8 cellular contexts compared by ENCODE assay signal in the genomic region with DNA sequence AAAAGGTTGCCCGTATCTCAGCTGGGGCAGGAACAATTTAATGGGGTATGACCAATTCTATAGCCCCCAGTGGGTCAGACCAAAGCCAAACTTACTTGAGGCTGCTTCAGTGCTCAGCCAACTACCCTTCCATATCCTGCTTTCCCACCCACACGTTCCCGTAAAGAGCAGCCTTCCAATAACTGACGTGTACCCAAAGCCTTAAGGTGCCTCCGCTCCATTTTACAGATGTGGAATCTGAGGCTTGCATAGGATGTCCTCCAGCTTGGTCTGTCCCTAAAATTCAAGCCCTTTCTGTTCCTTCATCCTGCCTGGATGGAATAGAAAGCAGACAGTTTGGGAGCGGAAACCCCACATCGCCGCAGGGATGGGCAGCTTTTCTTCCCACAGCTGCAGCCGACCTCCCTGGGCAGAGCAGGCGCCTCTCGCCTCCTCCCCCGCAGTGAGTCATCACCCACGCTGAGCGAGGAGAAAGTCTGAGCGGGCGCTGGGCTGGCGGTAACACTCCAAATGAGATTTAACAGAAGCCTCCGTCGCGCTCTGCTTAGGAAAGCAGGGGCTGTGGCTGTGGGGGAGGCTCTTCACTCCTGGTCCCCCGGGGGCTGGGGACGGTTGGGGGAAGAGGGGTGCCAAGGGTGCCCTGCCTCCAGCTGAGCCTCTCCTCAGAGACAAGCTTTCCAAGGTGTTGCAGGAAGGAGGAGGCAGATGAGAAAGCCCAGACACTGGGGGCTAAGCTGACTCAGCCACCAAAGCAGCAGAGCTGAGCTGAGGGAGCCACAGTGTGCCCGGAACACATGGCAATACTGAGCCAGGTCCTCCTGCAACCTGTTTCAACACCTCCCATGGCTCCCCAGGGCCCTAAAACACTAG. TPM values are rescaled to one million over a fixed set of nuclear protein-coding genes. Genes with fewer than 3 reads are reported as not detected.
DNase-seq lines count a peak whose midpoint lies in the region; ATAC-seq, FAIRE-seq and TF ChIP-seq lines count a peak whose summit lies in the region.

No MANE protein-coding gene starts in this region.

- H3K4me3 ChIP-seq in AG04449 (ENCODE audit: low read depth, low read length) (peak overlapping the region; percentile 54), GM12878 (no peak overlapping the region), skeletal muscle tissue (ENCODE audit: low read length in 3 of 3) (peak overlapping the region; percentile 45 to 61 (median 46))

- no peak for TF ChIP-seq EP300 in GM12878 (IDR thresholded peaks at IDR 0.05; ENCODE audit: borderline replicate concordance in 1 of 2, control insufficient read depth in 1 of 2, low read depth in 2 of 2, low read length in 2 of 2)

- no peak for TF ChIP-seq POLR2A in GM12878 (IDR thresholded peaks at IDR 0.05; ENCODE audit: low read depth, low read length)

- no peaks in the 10 kb centered on the region for H3K9me3 ChIP-seq in T-helper 17 cell (ENCODE audit: control insufficient read depth, low read length, poor library complexity, severe bottlenecking)
- H3K9me3 ChIP-seq in GM12878 (replicated peaks; ENCODE audit: control insufficient read depth, insufficient read depth, low read length): no peaks in the 10 kb centered on the region
- H3K9me3 ChIP-seq in skeletal muscle tissue (ENCODE audit: control insufficient read depth in 3 of 3, low read length in 3 of 3): no peaks in the 10 kb centered on the region

- in situ Hi-C loops in GM12878 (cut with MboI): no loop called here

- TF ChIP-seq RAD21 in GM12878 (IDR thresholded peaks at IDR 0.05; ENCODE audit: insufficient read depth, low read depth, low read length): no peak

- H2AFZ ChIP-seq in GM12878 (ENCODE audit: control insufficient read depth, low read depth, low read length): no peak overlapping the region

- SMC1A ChIA-PET in GM12878 (lab: Charles Lee; ENCODE audit: uncharacterized antibody, unreplicated experiment): no interaction called here

- 3% methylated on average over 21 of the region's 23 CpGs for WGBS in GM12878 (ENCODE audit: insufficient coverage, insufficient replicate concordance, low lambda C conversion rate, missing lambda C conversion rate)

- H3K27ac Mint-ChIP-seq in HFFc6: peak overlapping the region; percentile 91
- H3K27ac Mint-ChIP-seq in T-helper 17 cell: no peak overlapping the region

- ATAC-seq in T-helper 17 cell (peak; percentile 65), GM12878 (peak; percentile 48; the same call in 2 of the 3 replicates), HG03460 (IDR thresholded peaks at IDR 0.05; ENCODE audit: unreplicated experiment) (no peak)

- intact Hi-C loops in GM12878 (cut with micrococcal nuclease; ENCODE audit: unreplicated experiment): no loop called here

- RAD21 ChIA-PET in GM12878 (lab: Charles Lee; ENCODE audit: unreplicated experiment): no interaction called here

- H3K27me3 ChIP-seq in GM12878 (replicated peaks in 1 of 2; ENCODE audit: control insufficient read depth in 2 of 2, insufficient read depth in 2 of 2, low read length in 1 of 2) (no peaks in the 10 kb centered on the region; a peak in 1 of 4 replicates), skeletal muscle tissue (ENCODE audit: control insufficient read depth in 3 of 3, insufficient read depth in 3 of 3, low read length in 3 of 3) (peaks cover 3 to 18% (median 3%) of the 10 kb centered on the region in 3 donors)

- H3K36me3 ChIP-seq in GM12878 (ENCODE audit: control insufficient read depth in 2 of 2, insufficient read depth in 2 of 2, low read length in 1 of 2) (no peaks in the 10 kb centered on the region), skeletal muscle tissue (ENCODE audit: control insufficient read depth in 3 of 3, insufficient read depth in 3 of 3, low read length in 3 of 3) (no peaks in the 10 kb centered on the region)

- H3K4me3 Mint-ChIP-seq in HFFc6 (peak overlapping the region; percentile 89), T-helper 17 cell (peak overlapping the region; percentile 56)

- FAIRE-seq in GM12878 (lab: Jason Lieb, UNC): no peak

- no peaks in the 10 kb centered on the region for H4K20me1 ChIP-seq in GM12878 (ENCODE audit: control insufficient read depth, insufficient read depth)

- TF ChIP-seq CTCF in AG04449 (IDR thresholded peaks at IDR 0.05; ENCODE audit: insufficient read depth, low read length, missing control alignments) (no peak), HFFc6 (IDR thresholded peaks at IDR 0.05) (no peak), GM12878 (IDR thresholded peaks at IDR 0.05 in 2 of 3, conservative IDR thresholded peaks at IDR 0.05 in 1 of 3; ENCODE audit: control insufficient read depth in 2 of 3, extremely low read depth in 1 of 3, insufficient read depth in 1 of 3, low read depth in 3 of 3, low read length in 3 of 3) (no peak)

- no peak overlapping the region for H3K4me2 ChIP-seq in GM12878 (ENCODE audit: control insufficient read depth, insufficient read depth)

- no peaks in the 10 kb centered on the region for H3K4me1 ChIP-seq in GM12878 (ENCODE audit: control insufficient read depth, insufficient read depth, low read length)
- H3K4me1 ChIP-seq in skeletal muscle tissue (ENCODE audit: control insufficient read depth in 3 of 3, insufficient read depth in 3 of 3, low read length in 3 of 3): peaks cover 4 to 15% (median 6%) of the 10 kb centered on the region in 3 donors

- no peaks in the 10 kb centered on the region for H3K9me3 Mint-ChIP-seq in HFFc6

- H3K79me2 ChIP-seq in GM12878 (ENCODE audit: control insufficient read depth, insufficient read depth, low read length): no peaks in the 10 kb centered on the region

- peak; percentile 61 for DNase-seq in AG04449 (ENCODE audit: low read depth, low spot score)
- DNase-seq in HFFc6: peak; percentile 79
- no peak for DNase-seq in T-helper 17 cell
- DNase-seq in GM12878 (ENCODE audit: low read depth, low spot score): no peak
- DNase-seq in iPS-NIHi11 (ENCODE audit: low spot score): peak; percentile 75
- no peak for DNase-seq in NAMALWA (ENCODE audit: low spot score)

- no peak overlapping the region for H3K9ac ChIP-seq in GM12878 (ENCODE audit: control insufficient read depth, insufficient read depth, low read length)
- no peak overlapping the region for H3K9ac ChIP-seq in skeletal muscle tissue (ENCODE audit: low read depth in 1 of 3, low read length in 3 of 3)

- CTCF ChIA-PET in AG04449 (lab: Yijun Ruan, JAX): interaction anchor here (0.8 to 4.0 kb wide), 7 partner anchors 7 to 237 kb away, joined by 3 to 26 read pairs (median 3); no protein-coding TSS in a partner anchor
- CTCF ChIA-PET in GM12878 (lab: Yijun Ruan, JAX): interaction anchor here (0.6 kb wide), 1 partner anchor 194 kb away, joined by 3 read pairs; no protein-coding TSS in a partner anchor

- H3K27ac ChIP-seq in GM12878 (ENCODE audit: control insufficient read depth, insufficient read depth) (no peak overlapping the region), skeletal muscle tissue (ENCODE audit: low read depth, low read length) (peak overlapping the region; percentile 60)

- H3K36me3 Mint-ChIP-seq in HFFc6 (ENCODE audit: low read depth) (no peaks in the 10 kb centered on the region), T-helper 17 cell (ENCODE audit: low read depth) (no peaks in the 10 kb centered on the region)

- H3K4me1 Mint-ChIP-seq in HFFc6 (ENCODE audit: low read depth): peaks cover 27% of the 10 kb centered on the region
- peaks cover 3% of the 10 kb centered on the region for H3K4me1 Mint-ChIP-seq in T-helper 17 cell

- H3K27me3 Mint-ChIP-seq in HFFc6 (ENCODE audit: insufficient read depth): no peaks in the 10 kb centered on the region; the same call in 1 of the 2 replicates
- no peaks in the 10 kb centered on the region for H3K27me3 Mint-ChIP-seq in T-helper 17 cell

- BruUV-seq in GM12878 (replicated peaks; lab: Mats Ljungman, UMichigan): no TSS peak

- POLR2A ChIA-PET in AG04449 (lab: Yijun Ruan, JAX) (interaction anchor here (0.6 to 1.9 kb wide), 3 partner anchors 40 to 1899 kb away, joined by 3 to 10 read pairs (median 3); no protein-coding TSS in a partner anchor), GM12878 (lab: Charles Lee) (no interaction called here)

TF ChIP-seq in GM12878, 131 proteins besides CTCF, POLR2A, EP300 and RAD21 (continues in another document):
- 0 out of 3 replicates have a peak, but pooled peaks of 1 of the 2 experiments have one; percentile 7 for TF ChIP-seq EGR1 (IDR thresholded peaks at IDR 0.05; ENCODE audit: borderline replicate concordance in 1 of 2, low read depth in 2 of 2, low read length in 2 of 2)
- TF ChIP-seq, protein P1, sequence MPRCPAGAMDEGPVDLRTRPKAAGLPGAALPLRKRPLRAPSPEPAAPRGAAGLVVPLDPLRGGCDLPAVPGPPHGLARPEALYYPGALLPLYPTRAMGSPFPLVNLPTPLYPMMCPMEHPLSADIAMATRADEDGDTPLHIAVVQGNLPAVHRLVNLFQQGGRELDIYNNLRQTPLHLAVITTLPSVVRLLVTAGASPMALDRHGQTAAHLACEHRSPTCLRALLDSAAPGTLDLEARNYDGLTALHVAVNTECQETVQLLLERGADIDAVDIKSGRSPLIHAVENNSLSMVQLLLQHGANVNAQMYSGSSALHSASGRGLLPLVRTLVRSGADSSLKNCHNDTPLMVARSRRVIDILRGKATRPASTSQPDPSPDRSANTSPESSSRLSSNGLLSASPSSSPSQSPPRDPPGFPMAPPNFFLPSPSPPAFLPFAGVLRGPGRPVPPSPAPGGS (IDR thresholded peaks at IDR 0.05; ENCODE audit: borderline replicate concordance, insufficient read depth, low read depth, low read length, poor library complexity, severe bottlenecking): no peak

RNA-seq across cellular contexts. Expression of a gene that starts 57.8 kb away (rescaled TPM):
- total RNA-seq in HFFc6 (2021; fragmentation: NEBNext Ultra II Directional; extraction: Animal tissue kit (Norgen Biotek cat#: 25700)): 1 to 10 TPM; 4.9 to 8.4 (median 6.4) TPM
- total RNA-seq in T-helper 17 cell: not detected
- total RNA-seq in GM12878 (2013; cell fraction: nucleolus; rRNA removed): not detected in 2 replicates
- total RNA-seq in GM12878 (2014; rRNA removed): 0.05 TPM in 1 of 2 replicates, not detected in the other
- total RNA-seq in GM12878 (2014; rRNA removed; fragmentation: Illumina TruSeq; extraction: Trizol): not detected in 2 replicates
- not detected in 2 replicates for total RNA-seq in GM12878 (2021)
- not detected for polyA plus RNA-seq in GM12878 (2011; ENCODE audit: low read depth)
- not detected in 2 replicates for polyA plus RNA-seq in GM12878 (2011; rRNA removed)
- not detected in 2 replicates for polyA plus RNA-seq in GM12878 (2011; cell fraction: cytosol; rRNA removed)
- not detected in 2 replicates for polyA plus RNA-seq in GM12878 (2011; cell fraction: nucleus; rRNA removed)
- polyA plus RNA-seq in GM12878 (2012): not detected in 2 replicates
- polyA plus RNA-seq in GM12878 (2014; fragmentation: Illumina TruSeq; extraction: Trizol): not detected in 2 replicates
- polyA plus RNA-seq in GM12878 (2014; fragmentation: Nextera tagmentation; extraction: Ambion mirVana): not detected
- polyA plus RNA-seq in GM12878 (2014; rRNA removed): not detected in 2 replicates
- not detected for polyA plus RNA-seq in GM12878 (2016; fragmentation: Nextera tagmentation; extraction: Ambion mirVana)
- polyA minus RNA-seq in GM12878 (2011; rRNA and poly(A)+ RNA removed): not detected in 2 replicates
- not detected in 2 replicates for polyA minus RNA-seq in GM12878 (2011; cell fraction: cytosol; rRNA and poly(A)+ RNA removed)
- polyA minus RNA-seq in GM12878 (2011; cell fraction: nucleus; rRNA and poly(A)+ RNA removed): not detected in 2 replicates
- total RNA-seq in skeletal muscle tissue: 5.2 TPM

Comparison
In these comparisons a context has a peak if more than half of its experiments do, and no peak if none do; other contexts are left out.
1. DNase-seq: peak in AG04449 (single experiment), HFFc6 (single experiment) and iPS-NIHi11 (single experiment); none in T-helper 17 cell (0 of 3), GM12878 (single experiment) and NAMALWA (single experiment).